ENCODE assay signal across 8 cellular contexts in genomic region chr1:19209990-19210771, GRCh38. TPM values are rescaled to one million over a fixed set of nuclear protein-coding genes. Genes with fewer than 3 reads are reported as not detected.
DNase-seq lines count a peak whose midpoint lies in the region; ATAC-seq and TF ChIP-seq lines count a peak whose summit lies in the region.

TSS of gene UBR4 (minus strand) at chr1:19210266. CDS start at chr1:19210248, 18 bp downstream.

- H3K9me3 ChIP-seq in BE2C, result no peaks in the 10 kb centered on the region

- ATAC-seq in HG03460 (IDR thresholded peaks at IDR 0.05; ENCODE audit: unreplicated experiment) (peak; percentile 78), left colon (peak; percentile 91)

- no peaks in the 10 kb centered on the region for H3K27me3 ChIP-seq in BE2C

- H3K27ac ChIP-seq in coronary artery, result peak within 1 kb of the TSS; percentile 91 to 96

- H3K36me3 Mint-ChIP-seq in activated CD4-positive, alpha-beta T cell treated with anti-CD3 and anti-CD28 coated beads, Interleukin-2, amount 10 ng/mL, durations not matched to agents 24 days and 14 days (ENCODE audit: low read depth), result peaks cover 44% of the 10 kb centered on the region

- no peaks in the 10 kb centered on the region for H3K4me1 ChIP-seq in BE2C

- TF ChIP-seq CTCF in BE2C (IDR thresholded peaks at IDR 0.05; ENCODE audit: low read depth, low read length) (no peak), coronary artery (IDR thresholded peaks at IDR 0.05) (no peak)

- no peaks in the 10 kb centered on the region for H3K27me3 Mint-ChIP-seq in activated CD4-positive, alpha-beta T cell treated with anti-CD3 and anti-CD28 coated beads, Interleukin-2, amount 10 ng/mL, durations not matched to agents 24 days and 14 days

- DNase-seq in BE2C (peak; percentile 90), GM19240 (ENCODE audit: insufficient read length, low spot score) (peak; percentile 81), NCI-H526 (lab: John Stamatoyannopoulos, UW) (peak; percentile 85 to 95), coronary artery (ENCODE audit: low spot score) (peak; percentile 95), left colon (peak; percentile 96 to 97)
- DNase-seq in activated CD4-positive, alpha-beta T cell treated with anti-CD3 and anti-CD28 coated beads, Interleukin-2, amount 10 ng/mL, durations not matched to agents 24 days and 14 days, result peak; percentile 99
- peak; percentile 97 for DNase-seq in stimulated activated CD4-positive, alpha-beta T cell treated with anti-CD3 and anti-CD28 coated beads, Interleukin-1b, Interleukin-23, amount 100 ng/mL, for 48 hours

- no peaks in the 10 kb centered on the region for H3K9me3 Mint-ChIP-seq in activated CD4-positive, alpha-beta T cell treated with anti-CD3 and anti-CD28 coated beads, Interleukin-2, amount 10 ng/mL, durations not matched to agents 24 days and 14 days

- H3K36me3 ChIP-seq in BE2C, result no peaks in the 10 kb centered on the region

- H3K4me3 ChIP-seq in BE2C (ENCODE audit: low read depth, low read length), result peak within 1 kb of the TSS; percentile 87
- H3K4me3 ChIP-seq in coronary artery, result peak within 1 kb of the TSS; percentile 93

- peak within 1 kb of the TSS; percentile 94 for H3K27ac Mint-ChIP-seq in activated CD4-positive, alpha-beta T cell treated with anti-CD3 and anti-CD28 coated beads, Interleukin-2, amount 10 ng/mL, durations not matched to agents 24 days and 14 days

- H3K4me1 Mint-ChIP-seq in activated CD4-positive, alpha-beta T cell treated with anti-CD3 and anti-CD28 coated beads, Interleukin-2, amount 10 ng/mL, durations not matched to agents 24 days and 14 days, result peaks cover 51% of the 10 kb centered on the region

- H3K4me3 Mint-ChIP-seq in activated CD4-positive, alpha-beta T cell treated with anti-CD3 and anti-CD28 coated beads, Interleukin-2, amount 10 ng/mL, durations not matched to agents 24 days and 14 days, result peak within 1 kb of the TSS; percentile 97

- intact Hi-C loops in activated CD4-positive, alpha-beta T cell treated with anti-CD3 and anti-CD28 coated beads, Interleukin-2, amount 10 ng/mL, durations not matched to agents 24 days and 14 days (cut with micrococcal nuclease), result loop anchor here (1.0 to 5.0 kb wide), 4 partner anchors 24 to 258 kb away; partner anchors contain the start of genes EMC1 and MRTO4
- intact Hi-C loops in left colon (cut with DNase I, micrococcal nuclease), result no loop called here

RNA-seq across cellular contexts. Expression of gene UBR4, which starts in this region (rescaled TPM):
- 82.1 TPM for polyA plus RNA-seq in BE2C (2012; ENCODE audit: insufficient read depth, insufficient read length, low read depth)
- total RNA-seq in activated CD4-positive, alpha-beta T cell treated with anti-CD3 and anti-CD28 coated beads, Interleukin-2, amount 10 ng/mL, durations not matched to agents 24 days and 14 days, result 145 and 162 TPM in 2 replicates
- total RNA-seq in left colon, result 100 to 1,000 TPM; 103 to 114 TPM

Comparison
In these comparisons a context has a peak if more than half of its experiments do, and no peak if none do; other contexts are left out.
1. Peak in every context shown above with its lines: DNase-seq, ATAC-seq, H3K4me3 ChIP-seq and H3K27ac ChIP-seq.